2 cellular contexts compared by ENCODE assay signal in genomic region chr10:124451227-124451807, GRCh38.
TF ChIP-seq lines count a peak whose summit lies in the region.

No MANE protein-coding gene starts in this region.

TF ChIP-seq in IMR-90, 13 proteins besides CTCF, POLR2A, EP300 and RAD21:
- peak; percentile 5; the same call in 1 of the 2 replicates for TF ChIP-seq NFE2L2 (IDR thresholded peaks at IDR 0.05; ENCODE audit: low read depth, low read length)
- TF ChIP-seq MXI1 (IDR thresholded peaks at IDR 0.05; ENCODE audit: borderline replicate concordance, low read depth, low read length) = no peak
TF ChIP-seq in IMR-90: peak in this region for 1.

TF ChIP-seq in SK-N-SH, 30 proteins besides CTCF, POLR2A, EP300 and RAD21:
- no peak for TF ChIP-seq GABPA (IDR thresholded peaks at IDR 0.05; ENCODE audit: low read depth)
- no peak for TF ChIP-seq RFX5 (IDR thresholded peaks at IDR 0.05; ENCODE audit: low read length)
